ENCODE assay signal across 5 cellular contexts in genomic region chr19:41582577-41583182, GRCh38. TPM values are rescaled to one million over a fixed set of nuclear protein-coding genes. Genes with fewer than 3 reads are reported as not detected.
"Had no signal": no experiment of that assay in that cellular context is flagged by ENCODE, and none has a peak within 500 bp of the region (broad histone marks: within the 10 kb centered on the region; RNA-seq: fewer than 3 reads in every experiment).

No MANE protein-coding gene starts in this region.

RNA-seq across cellular contexts. Expression of gene CEACAM21, which starts 6.7 kb away (rescaled TPM):
- total RNA-seq: M059J, PC-3, SJSA1 had no signal
- polyA plus RNA-seq: SK-N-SH had no signal

RNA-seq across cellular contexts. Expression of gene CEACAM4, which starts 44.2 kb away (rescaled TPM):
- total RNA-seq: M059J, PC-3, Peyer's patch, SJSA1 had no signal
- polyA plus RNA-seq: SK-N-SH had no signal
